In genomic region chr6:105005446-105005845, GRCh38 we compare ENCODE assay signal across 20 cellular contexts. TPM values are rescaled to one million over a fixed set of nuclear protein-coding genes. Genes with fewer than 3 reads are reported as not detected.
"Had no signal": no experiment of that assay in that cellular context is flagged by ENCODE, and none has a peak within 500 bp of the region (broad histone marks: within the 10 kb centered on the region; RNA-seq: fewer than 3 reads in every experiment).

No MANE protein-coding gene starts in this region.

- H3K36me3 Mint-ChIP-seq: activated CD8-positive, alpha-beta memory T cell treated with anti-CD3 and anti-CD28 coated beads, Interleukin-2, amount 10 ng/mL, durations not matched to agents 7 days and 5 days; activated naive CD4-positive, alpha-beta T cell treated with anti-CD3 and anti-CD28 coated beads, Interleukin-2, amount 50 U/mL, for 72 hours had no signal

- DNase-seq: activated CD4-positive, alpha-beta T cell treated with anti-CD3 and anti-CD28 coated beads for 1 hour; activated CD4-positive, alpha-beta T cell treated with anti-CD3 and anti-CD28 coated beads, Interleukin-2, amount 50 U/mL, for 48 hours; activated CD8-positive, alpha-beta memory T cell treated with anti-CD3 and anti-CD28 coated beads, Interleukin-2, amount 10 ng/mL, durations not matched to agents 7 days and 5 days; activated effector memory CD4-positive, alpha-beta T cell treated with anti-CD3 and anti-CD28 coated beads, Interleukin-2, amount 50 U/mL, for 16 hours; activated T-cell treated with anti-CD3 and anti-CD28 coated beads, Interleukin-2, amount 50 U/mL, for 24 hours; amygdala; dermis blood vessel endothelial cell; erythroblast; hippocampal formation; left ventricle myocardium superior; mesenchymal stem cell; retina; stimulated activated CD4-positive, alpha-beta T cell treated with anti-CD3 and anti-CD28 coated beads, Interleukin-15, amount 100 ng/mL, for 24 hours; stimulated activated CD4-positive, alpha-beta T cell treated with anti-CD3 and anti-CD28 coated beads, Interleukin-4, amount 100 ng/mL, for 24 hours; stimulated activated naive CD8-positive, alpha-beta T cell treated with anti-CD3 and anti-CD28 coated beads, Interleukin-15, amount 100 ng/mL, for 72 hours had no signal

- H3K4me3 ChIP-seq: thoracic aorta had no signal

- H3K4me3 Mint-ChIP-seq: activated CD8-positive, alpha-beta memory T cell treated with anti-CD3 and anti-CD28 coated beads, Interleukin-2, amount 10 ng/mL, durations not matched to agents 7 days and 5 days; activated T-cell treated with anti-CD3 and anti-CD28 coated beads, Interleukin-2, amount 50 U/mL, for 24 hours; nephron; stimulated activated naive CD8-positive, alpha-beta T cell treated with anti-CD3 and anti-CD28 coated beads, Interleukin-15, amount 100 ng/mL, for 72 hours had no signal

- H3K27ac ChIP-seq: thoracic aorta had no signal

- H3K4me1 Mint-ChIP-seq: activated CD8-positive, alpha-beta memory T cell treated with anti-CD3 and anti-CD28 coated beads, Interleukin-2, amount 10 ng/mL, durations not matched to agents 7 days and 5 days; nephron; stimulated activated naive CD8-positive, alpha-beta T cell treated with anti-CD3 and anti-CD28 coated beads, Interleukin-15, amount 100 ng/mL, for 72 hours had no signal

- H3K27ac Mint-ChIP-seq: activated CD8-positive, alpha-beta memory T cell treated with anti-CD3 and anti-CD28 coated beads, Interleukin-2, amount 10 ng/mL, durations not matched to agents 7 days and 5 days; activated naive CD4-positive, alpha-beta T cell treated with anti-CD3 and anti-CD28 coated beads, Interleukin-2, amount 50 U/mL, for 72 hours; activated T-cell treated with anti-CD3 and anti-CD28 coated beads, Interleukin-2, amount 50 U/mL, for 24 hours; nephron had no signal

- ATAC-seq: activated CD8-positive, alpha-beta memory T cell treated with anti-CD3 and anti-CD28 coated beads, Interleukin-2, amount 10 ng/mL, durations not matched to agents 7 days and 5 days; activated naive CD4-positive, alpha-beta T cell treated with anti-CD3 and anti-CD28 coated beads, Interleukin-2, amount 50 U/mL, for 72 hours; left ventricle myocardium superior; stimulated activated naive CD8-positive, alpha-beta T cell treated with anti-CD3 and anti-CD28 coated beads, Interleukin-15, amount 100 ng/mL, for 72 hours had no signal

- H3K9me3 ChIP-seq: thoracic aorta had no signal

- H3K9me3 Mint-ChIP-seq: activated naive CD4-positive, alpha-beta T cell treated with anti-CD3 and anti-CD28 coated beads, Interleukin-2, amount 50 U/mL, for 72 hours; activated T-cell treated with anti-CD3 and anti-CD28 coated beads, Interleukin-2, amount 50 U/mL, for 24 hours; stimulated activated naive CD8-positive, alpha-beta T cell treated with anti-CD3 and anti-CD28 coated beads, Interleukin-15, amount 100 ng/mL, for 72 hours had no signal

- H3K36me3 ChIP-seq: thoracic aorta had no signal

RNA-seq across cellular contexts. Expression of gene LIN28B, which starts 48.5 kb away (rescaled TPM):
- total RNA-seq: activated CD8-positive, alpha-beta memory T cell treated with anti-CD3 and anti-CD28 coated beads, Interleukin-2, amount 10 ng/mL, durations not matched to agents 7 days and 5 days; activated naive CD4-positive, alpha-beta T cell treated with anti-CD3 and anti-CD28 coated beads, Interleukin-2, amount 50 U/mL, for 72 hours; dermis blood vessel endothelial cell; left ventricle myocardium superior; osteocyte; thoracic aorta had no signal
- polyA plus RNA-seq: urinary bladder had no signal
